Comparison of ENCODE assay signal across 22 cellular contexts in genomic region chr10:1035201-1035600, GRCh38. TPM values are rescaled to one million over a fixed set of nuclear protein-coding genes. Genes with fewer than 3 reads are reported as not detected.
A peak's percentile ranks its signal among the peaks of the same experiment; 100 is the strongest.
DNase-seq lines count a peak whose midpoint lies in the region; ATAC-seq and TF ChIP-seq lines count a peak whose summit lies in the region.
"Had no signal": no experiment of that assay in that cellular context is flagged by ENCODE, and none has a peak within 500 bp of the region (broad histone marks: within the 10 kb centered on the region; RNA-seq: fewer than 3 reads in every experiment).

No MANE protein-coding gene starts in this region.

- H3K27me3 Mint-ChIP-seq in HFFc6 (ENCODE audit: insufficient read depth) = no peaks in the 10 kb centered on the region
- no peaks in the 10 kb centered on the region for H3K27me3 Mint-ChIP-seq in nephron (ENCODE audit: low read depth)
- H3K27me3 Mint-ChIP-seq in stimulated activated naive CD8-positive, alpha-beta T cell treated with anti-CD3 and anti-CD28 coated beads, Interleukin-15, amount 100 ng/mL, for 72 hours = no peaks in the 10 kb centered on the region
- H3K27me3 Mint-ChIP-seq: activated naive CD8-positive, alpha-beta T cell treated with anti-CD3 and anti-CD28 coated beads, Interleukin-2, amount 50 U/mL, for 24 hours; central memory CD8-positive, alpha-beta T cell; naive thymus-derived CD4-positive, alpha-beta T cell; T-cell had no signal

- H3K27ac Mint-ChIP-seq in HFFc6 (peak overlapping the region; percentile 37; the same call in 1 of the 2 replicates), nephron (peak overlapping the region; percentile 17 to 76 (median 54))
- no peak overlapping the region for H3K27ac Mint-ChIP-seq in stimulated activated naive CD8-positive, alpha-beta T cell treated with anti-CD3 and anti-CD28 coated beads, Interleukin-15, amount 100 ng/mL, for 72 hours
- H3K27ac Mint-ChIP-seq: activated naive CD8-positive, alpha-beta T cell treated with anti-CD3 and anti-CD28 coated beads, Interleukin-2, amount 50 U/mL, for 24 hours; endodermal cell; naive thymus-derived CD4-positive, alpha-beta T cell; T-cell had no signal

- ATAC-seq in GM19467 (IDR thresholded peaks at IDR 0.05; ENCODE audit: unreplicated experiment) (no peak), GM21447 (IDR thresholded peaks at IDR 0.05; ENCODE audit: unreplicated experiment) (no peak)
- no peak for ATAC-seq in stimulated activated naive CD8-positive, alpha-beta T cell treated with anti-CD3 and anti-CD28 coated beads, Interleukin-15, amount 100 ng/mL, for 72 hours
- ATAC-seq: activated naive CD8-positive, alpha-beta T cell treated with anti-CD3 and anti-CD28 coated beads, Interleukin-2, amount 50 U/mL, for 24 hours; lower lobe of right lung; naive thymus-derived CD4-positive, alpha-beta T cell had no signal

- H3K9me3 Mint-ChIP-seq in HFFc6 = no peaks in the 10 kb centered on the region
- no peaks in the 10 kb centered on the region for H3K9me3 Mint-ChIP-seq in nephron
- H3K9me3 Mint-ChIP-seq in stimulated activated naive CD8-positive, alpha-beta T cell treated with anti-CD3 and anti-CD28 coated beads, Interleukin-15, amount 100 ng/mL, for 72 hours = no peaks in the 10 kb centered on the region
- H3K9me3 Mint-ChIP-seq: activated naive CD8-positive, alpha-beta T cell treated with anti-CD3 and anti-CD28 coated beads, Interleukin-2, amount 50 U/mL, for 24 hours; central memory CD8-positive, alpha-beta T cell; endodermal cell; T-cell had no signal

- no peak overlapping the region for H3K4me3 Mint-ChIP-seq in HFFc6
- H3K4me3 Mint-ChIP-seq in nephron = no peak overlapping the region
- no peak overlapping the region for H3K4me3 Mint-ChIP-seq in stimulated activated naive CD8-positive, alpha-beta T cell treated with anti-CD3 and anti-CD28 coated beads, Interleukin-15, amount 100 ng/mL, for 72 hours
- H3K4me3 Mint-ChIP-seq: activated naive CD8-positive, alpha-beta T cell treated with anti-CD3 and anti-CD28 coated beads, Interleukin-2, amount 50 U/mL, for 24 hours; central memory CD8-positive, alpha-beta T cell; endodermal cell; naive thymus-derived CD4-positive, alpha-beta T cell; T-cell had no signal

- no peaks in the 10 kb centered on the region for H3K27me3 ChIP-seq in subcutaneous abdominal adipose tissue (ENCODE audit: control insufficient read depth in 5 of 5, insufficient read depth in 4 of 5, low read length in 5 of 5)
- H3K27me3 ChIP-seq: sigmoid colon, testis had no signal

- H3K27ac ChIP-seq in caudate nucleus (ENCODE audit: low read depth, low read length) (peak overlapping the region; percentile 89), subcutaneous abdominal adipose tissue (ENCODE audit: low read depth, low read length) (peak overlapping the region; percentile 24)
- H3K27ac ChIP-seq: lower lobe of right lung had no signal

- TF ChIP-seq CTCF in HFFc6 (IDR thresholded peaks at IDR 0.05) (no peak), nephron (IDR thresholded peaks at IDR 0.05; ENCODE audit: unreplicated experiment in 3 of 3) (no peak)

- H3K4me1 Mint-ChIP-seq in HFFc6 (ENCODE audit: low read depth) (peaks cover 21% of the 10 kb centered on the region), nephron (peaks cover 11% of the 10 kb centered on the region)
- peaks cover 15% of the 10 kb centered on the region for H3K4me1 Mint-ChIP-seq in stimulated activated naive CD8-positive, alpha-beta T cell treated with anti-CD3 and anti-CD28 coated beads, Interleukin-15, amount 100 ng/mL, for 72 hours
- H3K4me1 Mint-ChIP-seq: central memory CD8-positive, alpha-beta T cell; endodermal cell had no signal

- no peak for DNase-seq in HFFc6
- DNase-seq in caudate nucleus (lab: John Stamatoyannopoulos, UW) = peak in 46 of 61 donors; percentile 12 to 74 (median 44)
- no peak for DNase-seq in GOT3 (lab: John Stamatoyannopoulos, UW)
- DNase-seq in stimulated activated naive CD8-positive, alpha-beta T cell treated with anti-CD3 and anti-CD28 coated beads, Interleukin-15, amount 100 ng/mL, for 72 hours = no peak
- DNase-seq: activated naive CD8-positive, alpha-beta T cell treated with anti-CD3 and anti-CD28 coated beads, Interleukin-2, amount 50 U/mL, for 24 hours; Calu3; endodermal cell; KBM-7; lower lobe of right lung; naive thymus-derived CD4-positive, alpha-beta T cell; NCI-H1930; NCI-H510A treated with DMSO at 0.1 percent for 48 hours; Right ventricle myocardium superior; sigmoid colon; T-cell had no signal

- H3K36me3 Mint-ChIP-seq in HFFc6 (ENCODE audit: low read depth) (no peaks in the 10 kb centered on the region; the same call in 1 of the 2 replicates), nephron (ENCODE audit: low read depth) (peaks cover 11% of the 10 kb centered on the region)

- H3K9me3 ChIP-seq in subcutaneous abdominal adipose tissue (ENCODE audit: control insufficient read depth in 5 of 5, low read length in 5 of 5) = no peaks in the 10 kb centered on the region
- H3K9me3 ChIP-seq: lower lobe of right lung, sigmoid colon, testis had no signal

- H3K4me1 ChIP-seq in subcutaneous abdominal adipose tissue (ENCODE audit: control insufficient read depth in 5 of 5, insufficient read depth in 5 of 5, low read length in 5 of 5) = peaks cover 0 to 22% (median 5%) of the 10 kb centered on the region in 5 donors
- H3K4me1 ChIP-seq: lower lobe of right lung, sigmoid colon had no signal

- no peak overlapping the region for H3K4me3 ChIP-seq in subcutaneous abdominal adipose tissue (ENCODE audit: low read depth in 1 of 5, low read length in 5 of 5)
- H3K4me3 ChIP-seq: GM12878, lower lobe of right lung, sigmoid colon, testis had no signal

- peaks cover 2 to 26% (median 15%) of the 10 kb centered on the region in 5 donors for H3K36me3 ChIP-seq in subcutaneous abdominal adipose tissue (ENCODE audit: control insufficient read depth in 5 of 5, insufficient read depth in 5 of 5, low read length in 5 of 5)

- peak overlapping the region in 1 of 5 donors; percentile 22 for H3K9ac ChIP-seq in subcutaneous abdominal adipose tissue (ENCODE audit: low read length in 5 of 5)

RNA-seq across cellular contexts. Expression of gene IDI2, which starts 9.5 kb away (rescaled TPM):
- total RNA-seq in HFFc6 (2021; fragmentation: NEBNext Ultra II Directional; extraction: Animal tissue kit (Norgen Biotek cat#: 25700)) = not detected
- total RNA-seq: Calu3; endodermal cell; GM12878; lower lobe of right lung; naive thymus-derived CD4-positive, alpha-beta T cell; sigmoid colon; T-cell had no signal

RNA-seq across cellular contexts. Expression of gene IDI1, which starts 13.7 kb away (rescaled TPM):
- total RNA-seq in HFFc6 (2021; fragmentation: NEBNext Ultra II Directional; extraction: Animal tissue kit (Norgen Biotek cat#: 25700)) = 10 to 100 TPM; 17.5 to 22.8 (median 20.2) TPM

RNA-seq across cellular contexts. Expression of gene WDR37, which starts 21.0 kb away (rescaled TPM):
- 10 to 100 TPM; 17.0 to 22.8 (median 18.8) TPM for total RNA-seq in HFFc6 (2021; fragmentation: NEBNext Ultra II Directional; extraction: Animal tissue kit (Norgen Biotek cat#: 25700))

RNA-seq across cellular contexts. Expression of gene GTPBP4, which starts 47.0 kb away (rescaled TPM):
- 10 to 100 TPM; 60.2 to 80.3 (median 68.3) TPM for total RNA-seq in HFFc6 (2021; fragmentation: NEBNext Ultra II Directional; extraction: Animal tissue kit (Norgen Biotek cat#: 25700))

Comparison
In these comparisons a context has a peak if more than half of its experiments do, and no peak if none do; other contexts are left out.
1. DNase-seq: peak in caudate nucleus (46 of 61); none in HFFc6 (single experiment), GOT3 (single experiment) and stimulated activated naive CD8-positive, alpha-beta T cell treated with anti-CD3 and anti-CD28 coated beads, Interleukin-15, amount 100 ng/mL, for 72 hours (0 of 2).
2. H3K27ac Mint-ChIP-seq: peak in HFFc6 (single experiment) and nephron (3 of 3); none in stimulated activated naive CD8-positive, alpha-beta T cell treated with anti-CD3 and anti-CD28 coated beads, Interleukin-15, amount 100 ng/mL, for 72 hours (0 of 2).